In genomic region chr9:93265301-93265971, GRCh38 we compare ENCODE assay signal across 2 cellular contexts.
TF ChIP-seq lines count a peak whose summit lies in the region.

No MANE protein-coding gene starts in this region.

TF ChIP-seq in SK-N-SH, 30 proteins besides CTCF, POLR2A, EP300 and RAD21 (continued from another document):
- TF ChIP-seq ZBTB33 (IDR thresholded peaks at IDR 0.05; ENCODE audit: borderline replicate concordance, low read depth) (no peak), USF1 (IDR thresholded peaks at IDR 0.05; ENCODE audit: borderline replicate concordance, low read depth) (no peak), FOSL2 (IDR thresholded peaks at IDR 0.05; ENCODE audit: borderline replicate concordance, low read depth) (no peak), PBX3 (IDR thresholded peaks at IDR 0.05) (no peak)

TF ChIP-seq in SK-N-SH treated with all-trans-retinoic acid at 6 μM for 48 hours, 23 proteins besides CTCF, POLR2A, EP300 and RAD21 (continued from another document):
- TF ChIP-seq CSRNP3 (CRISPR knock-in tag; IDR thresholded peaks at IDR 0.05): no peak
